Comparison of ENCODE assay signal across 1 cellular context in the genomic region with DNA sequence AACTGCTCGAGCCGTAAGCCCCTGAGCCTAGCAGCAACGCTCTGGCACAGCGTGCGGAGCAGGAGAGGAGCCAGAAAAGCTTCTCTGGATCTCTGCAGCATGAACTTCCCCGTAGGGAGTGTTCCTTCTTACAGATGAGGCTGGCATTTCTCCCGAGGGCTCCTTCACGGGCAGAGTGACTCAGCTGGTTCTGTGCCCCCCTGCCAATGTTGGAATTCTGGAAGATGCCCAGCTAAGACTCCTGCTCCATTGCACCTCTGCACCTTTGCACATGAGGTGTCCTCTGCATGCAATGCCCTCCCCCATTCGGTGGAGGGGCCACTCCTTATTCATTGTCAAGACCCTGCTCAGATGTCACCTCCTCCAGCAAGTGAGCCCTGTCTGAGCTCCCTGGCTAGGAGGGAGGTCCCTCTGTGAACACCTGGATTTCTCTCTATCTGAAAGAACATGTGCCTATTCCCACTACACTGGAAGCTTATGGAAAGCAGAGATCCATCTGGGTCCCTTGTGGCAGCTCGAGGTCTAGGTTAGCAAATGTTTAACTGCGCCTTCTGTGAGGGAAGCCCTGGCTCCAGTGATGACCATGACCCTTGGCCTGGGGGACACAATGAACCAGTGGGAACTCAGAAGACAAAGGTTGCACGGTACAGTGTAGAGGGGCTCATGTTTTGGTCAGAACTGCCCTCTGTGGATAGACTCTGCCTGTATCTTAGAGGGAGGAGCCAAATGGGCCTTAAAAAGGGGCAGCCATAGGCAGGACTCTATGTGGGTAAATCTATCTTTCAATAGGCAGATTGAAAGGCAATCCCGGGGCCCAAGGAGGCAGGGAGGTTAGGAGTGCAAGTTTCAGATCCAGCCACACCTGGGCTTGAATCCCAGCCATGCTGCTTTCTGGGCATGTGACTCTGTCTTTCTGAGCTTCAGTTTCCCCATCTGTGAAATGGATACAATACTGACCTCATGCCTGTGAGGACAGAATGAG.
TF ChIP-seq lines count a peak whose summit lies in the region.

No MANE protein-coding gene starts in this region.

TF ChIP-seq in HepG2, 621 proteins besides CTCF, POLR2A, EP300 and RAD21 (continued from another document and continues in another):
- no peak for TF ChIP-seq KDM5B (CRISPR knock-in tag; IDR thresholded peaks at IDR 0.05; ENCODE audit: borderline replicate concordance)
- TF ChIP-seq, protein P1, sequence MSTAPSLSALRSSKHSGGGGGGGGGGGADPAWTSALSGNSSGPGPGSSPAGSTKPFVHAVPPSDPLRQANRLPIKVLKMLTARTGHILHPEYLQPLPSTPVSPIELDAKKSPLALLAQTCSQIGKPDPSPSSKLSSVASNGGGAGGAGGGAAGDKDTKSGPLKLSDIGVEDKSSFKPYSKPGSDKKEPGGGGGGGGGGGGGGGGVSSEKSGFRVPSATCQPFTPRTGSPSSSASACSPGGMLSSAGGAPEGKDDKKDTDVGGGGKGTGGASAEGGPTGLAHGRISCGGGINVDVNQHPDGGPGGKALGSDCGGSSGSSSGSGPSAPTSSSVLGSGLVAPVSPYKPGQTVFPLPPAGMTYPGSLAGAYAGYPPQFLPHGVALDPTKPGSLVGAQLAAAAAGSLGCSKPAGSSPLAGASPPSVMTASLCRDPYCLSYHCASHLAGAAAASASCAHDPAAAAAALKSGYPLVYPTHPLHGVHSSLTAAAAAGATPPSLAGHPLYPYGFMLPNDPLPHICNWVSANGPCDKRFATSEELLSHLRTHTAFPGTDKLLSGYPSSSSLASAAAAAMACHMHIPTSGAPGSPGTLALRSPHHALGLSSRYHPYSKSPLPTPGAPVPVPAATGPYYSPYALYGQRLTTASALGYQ (CRISPR knock-in tag; IDR thresholded peaks at IDR 0.05) = no peak
- TF ChIP-seq ZNF354B (CRISPR knock-in tag; IDR thresholded peaks at IDR 0.05) = no peak
- TF ChIP-seq, protein P2, sequence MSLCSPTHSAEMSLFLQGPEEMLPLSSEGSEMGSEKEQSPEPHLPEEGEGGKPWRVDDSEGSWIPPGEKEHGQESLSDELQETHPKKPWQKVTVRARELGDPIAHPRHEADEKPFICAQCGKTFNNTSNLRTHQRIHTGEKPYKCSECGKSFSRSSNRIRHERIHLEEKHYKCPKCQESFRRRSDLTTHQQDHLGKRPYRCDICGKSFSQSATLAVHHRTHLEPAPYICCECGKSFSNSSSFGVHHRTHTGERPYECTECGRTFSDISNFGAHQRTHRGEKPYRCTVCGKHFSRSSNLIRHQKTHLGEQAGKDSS (CRISPR knock-in tag; IDR thresholded peaks at IDR 0.05; ENCODE audit: borderline replicate concordance, low read depth) = no peak
- TF ChIP-seq ZNF615 (CRISPR knock-in tag; IDR thresholded peaks at IDR 0.05; ENCODE audit: borderline replicate concordance) = no peak
- TF ChIP-seq ZSCAN9 (CRISPR knock-in tag; IDR thresholded peaks at IDR 0.05; ENCODE audit: borderline replicate concordance) = peak; percentile 55; the same call in 1 of the 2 replicates
- peak; percentile 33; the same call in 1 of the 2 replicates for TF ChIP-seq MTA1 (CRISPR knock-in tag; IDR thresholded peaks at IDR 0.05; ENCODE audit: borderline replicate concordance)
- peak; percentile 84 for TF ChIP-seq POGZ (CRISPR knock-in tag; IDR thresholded peaks at IDR 0.05)
- TF ChIP-seq ZNF282 (IDR thresholded peaks at IDR 0.05; ENCODE audit: partially characterized antibody) = no peak
- no peak for TF ChIP-seq ZNF333 (CRISPR knock-in tag; IDR thresholded peaks at IDR 0.05; ENCODE audit: borderline replicate concordance)
- TF ChIP-seq SKI (IDR thresholded peaks at IDR 0.05; ENCODE audit: partially characterized antibody) = peak; percentile 13
- no peak for TF ChIP-seq RAD51 (IDR thresholded peaks at IDR 0.05; ENCODE audit: borderline replicate concordance)
- no peak for TF ChIP-seq ZNF160 (CRISPR knock-in tag; IDR thresholded peaks at IDR 0.05)
- TF ChIP-seq ZNF138 (CRISPR knock-in tag; IDR thresholded peaks at IDR 0.05; ENCODE audit: low read depth) = no peak
- no peak for TF ChIP-seq KMT2A (CRISPR knock-in tag; IDR thresholded peaks at IDR 0.05)
- no peak for TF ChIP-seq MTF1 (CRISPR knock-in tag; IDR thresholded peaks at IDR 0.05)
- TF ChIP-seq ZNF101 (CRISPR knock-in tag; IDR thresholded peaks at IDR 0.05; ENCODE audit: borderline replicate concordance, low read depth) = no peak
- TF ChIP-seq SMAD3 (CRISPR knock-in tag; IDR thresholded peaks at IDR 0.05) = peak; percentile 73; the same call in 1 of the 2 replicates
- no peak for TF ChIP-seq TRIM24 (CRISPR knock-in tag; IDR thresholded peaks at IDR 0.05)
- TF ChIP-seq, protein P3, sequence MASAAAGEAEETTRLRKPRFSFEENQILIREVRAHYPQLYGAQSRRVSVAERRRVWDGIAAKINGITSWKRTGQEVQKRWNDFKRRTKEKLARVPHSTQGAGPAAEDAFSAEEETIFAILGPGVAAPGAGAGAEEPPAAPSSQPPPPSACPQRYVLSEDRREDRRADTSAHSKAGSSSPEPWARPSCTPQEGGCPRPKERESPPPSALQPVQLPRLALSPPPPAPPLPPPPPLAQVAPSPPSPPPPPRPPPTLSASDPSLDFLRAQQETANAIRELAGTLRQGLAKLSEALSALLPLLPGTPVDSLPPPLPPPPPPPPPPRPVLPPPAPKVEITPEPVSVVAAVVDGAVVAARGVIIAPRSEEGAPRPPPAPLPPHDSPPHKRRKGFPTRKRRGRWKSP (CRISPR knock-in tag; IDR thresholded peaks at IDR 0.05) = peak; percentile 79; the same call in 1 of the 2 replicates
- TF ChIP-seq IRF2 (CRISPR knock-in tag; IDR thresholded peaks at IDR 0.05) = peak; percentile 89
- 0 out of 2 replicates have a peak, but pooled peaks have one; percentile 30 for TF ChIP-seq CHCHD3 (CRISPR knock-in tag; IDR thresholded peaks at IDR 0.05)
- no peak for TF ChIP-seq YY1 (IDR thresholded peaks at IDR 0.05; ENCODE audit: insufficient read depth, insufficient replicate concordance, low read depth, low read length)
- no peak for TF ChIP-seq ZNF263 (CRISPR knock-in tag; IDR thresholded peaks at IDR 0.05)
- TF ChIP-seq ZNF782 (CRISPR knock-in tag; IDR thresholded peaks at IDR 0.05; ENCODE audit: borderline replicate concordance) = peak; percentile 24; the same call in 1 of the 2 replicates
- no peak for TF ChIP-seq ZNF329 (CRISPR knock-in tag; IDR thresholded peaks at IDR 0.05; ENCODE audit: low read depth)
- TF ChIP-seq, protein P4, sequence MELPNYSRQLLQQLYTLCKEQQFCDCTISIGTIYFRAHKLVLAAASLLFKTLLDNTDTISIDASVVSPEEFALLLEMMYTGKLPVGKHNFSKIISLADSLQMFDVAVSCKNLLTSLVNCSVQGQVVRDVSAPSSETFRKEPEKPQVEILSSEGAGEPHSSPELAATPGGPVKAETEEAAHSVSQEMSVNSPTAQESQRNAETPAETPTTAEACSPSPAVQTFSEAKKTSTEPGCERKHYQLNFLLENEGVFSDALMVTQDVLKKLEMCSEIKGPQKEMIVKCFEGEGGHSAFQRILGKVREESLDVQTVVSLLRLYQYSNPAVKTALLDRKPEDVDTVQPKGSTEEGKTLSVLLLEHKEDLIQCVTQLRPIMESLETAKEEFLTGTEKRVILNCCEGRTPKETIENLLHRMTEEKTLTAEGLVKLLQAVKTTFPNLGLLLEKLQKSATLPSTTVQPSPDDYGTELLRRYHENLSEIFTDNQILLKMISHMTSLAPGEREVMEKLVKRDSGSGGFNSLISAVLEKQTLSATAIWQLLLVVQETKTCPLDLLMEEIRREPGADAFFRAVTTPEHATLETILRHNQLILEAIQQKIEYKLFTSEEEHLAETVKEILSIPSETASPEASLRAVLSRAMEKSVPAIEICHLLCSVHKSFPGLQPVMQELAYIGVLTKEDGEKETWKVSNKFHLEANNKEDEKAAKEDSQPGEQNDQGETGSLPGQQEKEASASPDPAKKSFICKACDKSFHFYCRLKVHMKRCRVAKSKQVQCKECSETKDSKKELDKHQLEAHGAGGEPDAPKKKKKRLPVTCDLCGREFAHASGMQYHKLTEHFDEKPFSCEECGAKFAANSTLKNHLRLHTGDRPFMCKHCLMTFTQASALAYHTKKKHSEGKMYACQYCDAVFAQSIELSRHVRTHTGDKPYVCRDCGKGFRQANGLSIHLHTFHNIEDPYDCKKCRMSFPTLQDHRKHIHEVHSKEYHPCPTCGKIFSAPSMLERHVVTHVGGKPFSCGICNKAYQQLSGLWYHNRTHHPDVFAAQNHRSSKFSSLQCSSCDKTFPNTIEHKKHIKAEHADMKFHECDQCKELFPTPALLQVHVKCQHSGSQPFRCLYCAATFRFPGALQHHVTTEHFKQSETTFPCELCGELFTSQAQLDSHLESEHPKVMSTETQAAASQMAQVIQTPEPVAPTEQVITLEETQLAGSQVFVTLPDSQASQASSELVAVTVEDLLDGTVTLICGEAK (IDR thresholded peaks at IDR 0.05) = no peak
- TF ChIP-seq, protein P4 (CRISPR knock-in tag; IDR thresholded peaks at IDR 0.05) = peak; percentile 40; the same call in 1 of the 2 replicates
- no peak for TF ChIP-seq RFX1 (IDR thresholded peaks at IDR 0.05)
- peak; percentile 54; the same call in 1 of the 2 replicates for TF ChIP-seq KDM2A (CRISPR knock-in tag; IDR thresholded peaks at IDR 0.05; ENCODE audit: borderline replicate concordance, low read depth)
- no peak for TF ChIP-seq MED8 (CRISPR knock-in tag; IDR thresholded peaks at IDR 0.05; ENCODE audit: insufficient replicate concordance)
- TF ChIP-seq BCL6 (CRISPR knock-in tag; IDR thresholded peaks at IDR 0.05) = peak; percentile 76
- no peak for TF ChIP-seq AGO2 (optimal IDR thresholded peaks at IDR 0.05; ENCODE audit: low read depth, low read length)
- TF ChIP-seq ZNF317 (CRISPR knock-in tag; IDR thresholded peaks at IDR 0.05) = no peak
- no peak for TF ChIP-seq HHEX (CRISPR knock-in tag; IDR thresholded peaks at IDR 0.05)
- TF ChIP-seq ZNF235 (CRISPR knock-in tag; IDR thresholded peaks at IDR 0.05; ENCODE audit: borderline replicate concordance) = no peak
- TF ChIP-seq, protein P5, sequence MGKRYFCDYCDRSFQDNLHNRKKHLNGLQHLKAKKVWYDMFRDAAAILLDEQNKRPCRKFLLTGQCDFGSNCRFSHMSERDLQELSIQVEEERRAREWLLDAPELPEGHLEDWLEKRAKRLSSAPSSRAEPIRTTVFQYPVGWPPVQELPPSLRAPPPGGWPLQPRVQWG (CRISPR knock-in tag; IDR thresholded peaks at IDR 0.05; ENCODE audit: borderline replicate concordance, low read depth) = no peak
- no peak; the same call in 1 of the 2 replicates for TF ChIP-seq ZIK1 (CRISPR knock-in tag; IDR thresholded peaks at IDR 0.05; ENCODE audit: borderline replicate concordance, low read depth)
- no peak for TF ChIP-seq DNMT3B (CRISPR knock-in tag; conservative IDR thresholded peaks at IDR 0.05)
- peak; percentile 51 for TF ChIP-seq ASH2L (IDR thresholded peaks at IDR 0.05; ENCODE audit: insufficient read length, low read depth, low read length)
- TF ChIP-seq, protein P6, sequence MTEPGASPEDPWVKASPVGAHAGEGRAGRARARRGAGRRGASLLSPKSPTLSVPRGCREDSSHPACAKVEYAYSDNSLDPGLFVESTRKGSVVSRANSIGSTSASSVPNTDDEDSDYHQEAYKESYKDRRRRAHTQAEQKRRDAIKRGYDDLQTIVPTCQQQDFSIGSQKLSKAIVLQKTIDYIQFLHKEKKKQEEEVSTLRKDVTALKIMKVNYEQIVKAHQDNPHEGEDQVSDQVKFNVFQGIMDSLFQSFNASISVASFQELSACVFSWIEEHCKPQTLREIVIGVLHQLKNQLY (CRISPR knock-in tag; IDR thresholded peaks at IDR 0.05) = peak; percentile 72; the same call in 1 of the 2 replicates
- TF ChIP-seq, protein P7, sequence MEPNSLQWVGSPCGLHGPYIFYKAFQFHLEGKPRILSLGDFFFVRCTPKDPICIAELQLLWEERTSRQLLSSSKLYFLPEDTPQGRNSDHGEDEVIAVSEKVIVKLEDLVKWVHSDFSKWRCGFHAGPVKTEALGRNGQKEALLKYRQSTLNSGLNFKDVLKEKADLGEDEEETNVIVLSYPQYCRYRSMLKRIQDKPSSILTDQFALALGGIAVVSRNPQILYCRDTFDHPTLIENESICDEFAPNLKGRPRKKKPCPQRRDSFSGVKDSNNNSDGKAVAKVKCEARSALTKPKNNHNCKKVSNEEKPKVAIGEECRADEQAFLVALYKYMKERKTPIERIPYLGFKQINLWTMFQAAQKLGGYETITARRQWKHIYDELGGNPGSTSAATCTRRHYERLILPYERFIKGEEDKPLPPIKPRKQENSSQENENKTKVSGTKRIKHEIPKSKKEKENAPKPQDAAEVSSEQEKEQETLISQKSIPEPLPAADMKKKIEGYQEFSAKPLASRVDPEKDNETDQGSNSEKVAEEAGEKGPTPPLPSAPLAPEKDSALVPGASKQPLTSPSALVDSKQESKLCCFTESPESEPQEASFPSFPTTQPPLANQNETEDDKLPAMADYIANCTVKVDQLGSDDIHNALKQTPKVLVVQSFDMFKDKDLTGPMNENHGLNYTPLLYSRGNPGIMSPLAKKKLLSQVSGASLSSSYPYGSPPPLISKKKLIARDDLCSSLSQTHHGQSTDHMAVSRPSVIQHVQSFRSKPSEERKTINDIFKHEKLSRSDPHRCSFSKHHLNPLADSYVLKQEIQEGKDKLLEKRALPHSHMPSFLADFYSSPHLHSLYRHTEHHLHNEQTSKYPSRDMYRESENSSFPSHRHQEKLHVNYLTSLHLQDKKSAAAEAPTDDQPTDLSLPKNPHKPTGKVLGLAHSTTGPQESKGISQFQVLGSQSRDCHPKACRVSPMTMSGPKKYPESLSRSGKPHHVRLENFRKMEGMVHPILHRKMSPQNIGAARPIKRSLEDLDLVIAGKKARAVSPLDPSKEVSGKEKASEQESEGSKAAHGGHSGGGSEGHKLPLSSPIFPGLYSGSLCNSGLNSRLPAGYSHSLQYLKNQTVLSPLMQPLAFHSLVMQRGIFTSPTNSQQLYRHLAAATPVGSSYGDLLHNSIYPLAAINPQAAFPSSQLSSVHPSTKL (CRISPR knock-in tag; IDR thresholded peaks at IDR 0.05) = peak; percentile 92
- TF ChIP-seq HOXA5 (CRISPR knock-in tag; IDR thresholded peaks at IDR 0.05) = no peak
- peak; percentile 59 for TF ChIP-seq ISL2 (CRISPR knock-in tag; IDR thresholded peaks at IDR 0.05)
